16 cellular contexts compared by ENCODE assay signal in the genomic region with DNA sequence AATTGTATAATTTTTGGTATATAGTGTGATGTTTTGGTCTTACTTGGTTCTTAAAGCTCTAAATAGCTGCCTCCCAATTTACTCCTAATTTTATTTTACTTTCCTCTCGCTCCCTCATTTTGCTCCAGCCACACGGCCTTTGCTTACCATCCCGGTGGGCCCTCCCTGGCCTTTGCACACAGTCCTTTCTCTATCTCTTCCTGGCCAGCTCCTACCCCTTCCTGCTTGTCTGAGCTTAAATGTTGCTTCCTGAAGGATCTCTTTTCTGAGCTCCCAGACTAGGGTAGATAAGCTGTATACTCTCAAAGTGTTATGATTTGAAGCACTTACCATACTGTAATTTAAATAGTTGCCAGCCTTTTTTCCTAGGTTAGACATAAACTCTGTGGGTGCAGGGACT.
DNase-seq lines count a peak whose midpoint lies in the region; ATAC-seq, FAIRE-seq and TF ChIP-seq lines count a peak whose summit lies in the region.
"Had no signal": no experiment of that assay in that cellular context is flagged by ENCODE, and none has a peak within 500 bp of the region (broad histone marks: within the 10 kb centered on the region; RNA-seq: fewer than 3 reads in every experiment).

No MANE protein-coding gene starts in this region.

- H3K27me3 ChIP-seq in Caco-2 (replicated peaks; ENCODE audit: control insufficient read depth, insufficient read depth, low read length), result no peaks in the 10 kb centered on the region
- H3K27me3 ChIP-seq: BLaER1 had no signal

- no peak overlapping the region for H3K4me3 Mint-ChIP-seq in activated T-cell treated with anti-CD3 and anti-CD28 coated beads, Interleukin-2, amount 50 U/mL, for 72 hours
- H3K4me3 Mint-ChIP-seq in Caco-2 (ENCODE audit: unreplicated experiment) (no peak overlapping the region), mesothelial cell of epicardium (no peak overlapping the region)
- no peak overlapping the region for H3K4me3 Mint-ChIP-seq in activated T-helper 17 cell treated with anti-CD3 and anti-CD28 coated beads, Interleukin-2, amount 50 U/mL, for 72 hours

- H3K27me3 Mint-ChIP-seq in activated T-cell treated with anti-CD3 and anti-CD28 coated beads, Interleukin-2, amount 50 U/mL, for 72 hours (ENCODE audit: low read depth), result no peaks in the 10 kb centered on the region
- no peaks in the 10 kb centered on the region for H3K27me3 Mint-ChIP-seq in Caco-2 (ENCODE audit: insufficient read depth, unreplicated experiment)
- no peaks in the 10 kb centered on the region for H3K27me3 Mint-ChIP-seq in activated T-helper 17 cell treated with anti-CD3 and anti-CD28 coated beads, Interleukin-2, amount 50 U/mL, for 72 hours
- no peaks in the 10 kb centered on the region for H3K27me3 Mint-ChIP-seq in mesothelial cell of epicardium (ENCODE audit: low read depth)

- peaks cover 24% of the 10 kb centered on the region for H3K4me1 Mint-ChIP-seq in activated T-cell treated with anti-CD3 and anti-CD28 coated beads, Interleukin-2, amount 50 U/mL, for 72 hours (ENCODE audit: low read depth)
- H3K4me1 Mint-ChIP-seq in Caco-2 (ENCODE audit: low read depth, unreplicated experiment) (peaks cover 17% of the 10 kb centered on the region), mesothelial cell of epicardium (peaks cover 43% of the 10 kb centered on the region)
- H3K4me1 Mint-ChIP-seq in activated T-helper 17 cell treated with anti-CD3 and anti-CD28 coated beads, Interleukin-2, amount 50 U/mL, for 72 hours, result peaks cover 30% of the 10 kb centered on the region

- POLR2A ChIA-PET in Caco-2 (lab: Charles Lee), result no interaction called here

- peak overlapping the region; percentile 47 for H3K27ac Mint-ChIP-seq in activated T-cell treated with anti-CD3 and anti-CD28 coated beads, Interleukin-2, amount 50 U/mL, for 72 hours
- H3K27ac Mint-ChIP-seq in Caco-2 (ENCODE audit: unreplicated experiment) (peak overlapping the region; percentile 14), mesothelial cell of epicardium (peak overlapping the region; percentile 27)
- peak overlapping the region; percentile 26 for H3K27ac Mint-ChIP-seq in activated T-helper 17 cell treated with anti-CD3 and anti-CD28 coated beads, Interleukin-2, amount 50 U/mL, for 72 hours

- CTCF ChIA-PET in Caco-2 (lab: Charles Lee), result no interaction called here

- no peak overlapping the region for H3K4me3 ChIP-seq in Caco-2 (ENCODE audit: low read depth, low read length)
- H3K4me3 ChIP-seq: BLaER1 had no signal

- BruUV-seq in Caco-2 (replicated peaks; lab: Mats Ljungman, UMichigan), result no TSS peak

- no peaks in the 10 kb centered on the region for H3K36me3 ChIP-seq in Caco-2 (ENCODE audit: control insufficient read depth, insufficient read depth, low read length)

- no peaks in the 10 kb centered on the region for H3K9me3 ChIP-seq in Caco-2
- H3K9me3 ChIP-seq: BLaER1 had no signal

- intact Hi-C loops in Caco-2 (cut with micrococcal nuclease; ENCODE audit: unreplicated experiment), result no loop called here

- peaks cover 2 to 6% of the 10 kb centered on the region in 2 donors for H3K36me3 Mint-ChIP-seq in activated T-cell treated with anti-CD3 and anti-CD28 coated beads, Interleukin-2, amount 50 U/mL, for 72 hours (ENCODE audit: insufficient read depth in 2 of 2)
- H3K36me3 Mint-ChIP-seq in Caco-2 (ENCODE audit: insufficient read depth, unreplicated experiment) (peaks cover 46% of the 10 kb centered on the region), mesothelial cell of epicardium (peaks cover 14% of the 10 kb centered on the region)
- peaks cover 29% of the 10 kb centered on the region for H3K36me3 Mint-ChIP-seq in activated T-helper 17 cell treated with anti-CD3 and anti-CD28 coated beads, Interleukin-2, amount 50 U/mL, for 72 hours (ENCODE audit: low read depth)

- ATAC-seq in activated T-cell treated with anti-CD3 and anti-CD28 coated beads, Interleukin-2, amount 50 U/mL, for 72 hours (replicated peaks in 1 of 2), result no peak
- no peak for ATAC-seq in activated T-helper 17 cell treated with anti-CD3 and anti-CD28 coated beads, Interleukin-2, amount 50 U/mL, for 72 hours (replicated peaks)

- in situ Hi-C loops in GM13976 (cut with MboI; ENCODE audit: low sequenced_read_pairs, unreplicated experiment), result no loop called here

- DNase-seq in activated T-cell treated with anti-CD3 and anti-CD28 coated beads, Interleukin-2, amount 50 U/mL, for 72 hours, result no peak
- no peak for DNase-seq in activated T-cell treated with anti-CD3 and anti-CD28 coated beads, Interleukin-2, amount 50 U/mL, for 1 hour
- DNase-seq in Caco-2, result no peak
- DNase-seq in mesothelial cell of epicardium (ENCODE audit: low spot score in 2 of 2, unreplicated experiment in 2 of 2), result no peak
- DNase-seq in NOMO-1 treated with DMSO at 0.1 percent for 48 hours (lab: John Stamatoyannopoulos, UW; ENCODE audit: unreplicated experiment), result no peak
- DNase-seq in frontal cortex (ENCODE audit: low spot score in 2 of 2), result no peak
- DNase-seq in GM13976 (ENCODE audit: low spot score), result no peak
- DNase-seq: 8988T, COR-L47, DMS53, MV-4-11, NCI-H1417 treated with DMSO at 0.1 percent for 48 hours, NCI-H2029 treated with DMSO at 0.1 percent for 48 hours, NCI-H524 had no signal

- peaks cover 5% of the 10 kb centered on the region for H3K4me1 ChIP-seq in Caco-2
- H3K4me1 ChIP-seq: BLaER1 had no signal

- TF ChIP-seq CTCF in Caco-2 (IDR thresholded peaks at IDR 0.05; ENCODE audit: insufficient read depth in 1 of 2, low read depth in 1 of 2, low read length in 1 of 2, severe bottlenecking in 1 of 2, unreplicated experiment in 1 of 2), result no peak
- TF ChIP-seq CTCF in mesothelial cell of epicardium (IDR thresholded peaks at IDR 0.05; ENCODE audit: unreplicated experiment), result no peak
- TF ChIP-seq CTCF in GM13976 (IDR thresholded peaks at IDR 0.05; ENCODE audit: borderline replicate concordance, control extremely low read depth, extremely low read depth, insufficient read depth, missing control alignments), result no peak

- no peak for FAIRE-seq in frontal cortex (lab: Jason Lieb, UNC)

- peaks cover 0 to 2% of the 10 kb centered on the region in 2 donors for H3K9me3 Mint-ChIP-seq in activated T-cell treated with anti-CD3 and anti-CD28 coated beads, Interleukin-2, amount 50 U/mL, for 72 hours
- H3K9me3 Mint-ChIP-seq in Caco-2 (ENCODE audit: unreplicated experiment) (no peaks in the 10 kb centered on the region), mesothelial cell of epicardium (peaks cover 3% of the 10 kb centered on the region)
- peaks cover 4% of the 10 kb centered on the region for H3K9me3 Mint-ChIP-seq in activated T-helper 17 cell treated with anti-CD3 and anti-CD28 coated beads, Interleukin-2, amount 50 U/mL, for 72 hours
